23 cellular contexts compared by ENCODE assay signal in genomic region chr13:113749956-113750355, GRCh38. TPM values are rescaled to one million over a fixed set of nuclear protein-coding genes. Genes with fewer than 3 reads are reported as not detected.
A peak's percentile ranks its signal among the peaks of the same experiment; 100 is the strongest.
DNase-seq lines count a peak whose midpoint lies in the region; ATAC-seq, FAIRE-seq and TF ChIP-seq lines count a peak whose summit lies in the region.
"Had no signal": no experiment of that assay in that cellular context is flagged by ENCODE, and none has a peak within 500 bp of the region (broad histone marks: within the 10 kb centered on the region; RNA-seq: fewer than 3 reads in every experiment).

No MANE protein-coding gene starts in this region.

- no peak overlapping the region for H2AFZ ChIP-seq in PC-3 (ENCODE audit: low read length)
- H2AFZ ChIP-seq in neural progenitor cell (replicated peaks) = no peak overlapping the region
- H2AFZ ChIP-seq: GM23338 had no signal

- FAIRE-seq in HTR-8/SVneo (lab: Jason Lieb, UNC) = no peak
- FAIRE-seq: G401.6, GM12878 had no signal

- 88 to 96% (median 91%) methylated on average over 11 of the region's 11 CpGs for WGBS in spleen, 5 donors
- WGBS in esophagus squamous epithelium, 2 donors = 85 to 95% methylated on average over 4 to 7 of the region's 11 CpGs

- no peaks in the 10 kb centered on the region for H3K4me1 ChIP-seq in PC-3 (ENCODE audit: insufficient read depth, low read length)
- no peaks in the 10 kb centered on the region for H3K4me1 ChIP-seq in neural progenitor cell
- peaks cover 0 to 4% (median 0%) of the 10 kb centered on the region in 6 donors for H3K4me1 ChIP-seq in spleen
- H3K4me1 ChIP-seq in esophagus squamous epithelium = no peaks in the 10 kb centered on the region

- no peaks in the 10 kb centered on the region for H3K9me3 ChIP-seq in PC-3 (ENCODE audit: low read length)
- no peaks in the 10 kb centered on the region for H3K9me3 ChIP-seq in neural progenitor cell (ENCODE audit: low read depth)
- H3K9me3 ChIP-seq in spleen = no peaks in the 10 kb centered on the region
- H3K9me3 ChIP-seq in esophagus squamous epithelium = no peaks in the 10 kb centered on the region
- H3K9me3 ChIP-seq: MG63 had no signal

- TSS peak; percentile 28 for BruUV-seq in PC-3 (replicated peaks; lab: Mats Ljungman, UMichigan)

- no peak overlapping the region for H3K4me2 ChIP-seq in PC-3 (ENCODE audit: low read length)
- no peak overlapping the region for H3K4me2 ChIP-seq in neural progenitor cell
- H3K4me2 ChIP-seq: BLaER1, GM23338 had no signal

- intact Hi-C loops in PC-3 (cut with micrococcal nuclease) (no loop called here), spleen (cut with DNase I; ENCODE audit: low total_unique reads) (no loop called here), esophagus squamous epithelium (cut with DNase I) (no loop called here)

- peaks cover under 1% of the 10 kb centered on the region for H3K4me1 Mint-ChIP-seq in activated naive CD4-positive, alpha-beta T cell treated with anti-CD3 and anti-CD28 coated beads, Interleukin-2, amount 50 U/mL, for 24 hours
- H3K4me1 Mint-ChIP-seq in neural progenitor cell = peaks cover 11% of the 10 kb centered on the region
- H3K4me1 Mint-ChIP-seq: GM23338, H9 had no signal

- H3K9me3 Mint-ChIP-seq in activated naive CD4-positive, alpha-beta T cell treated with anti-CD3 and anti-CD28 coated beads, Interleukin-2, amount 50 U/mL, for 24 hours = no peaks in the 10 kb centered on the region
- peaks cover 12% of the 10 kb centered on the region in 2 donors for H3K9me3 Mint-ChIP-seq in activated naive CD4-positive, alpha-beta T cell treated with anti-CD3 and anti-CD28 coated beads, Interleukin-2, amount 50 U/mL, for 72 hours
- H3K9me3 Mint-ChIP-seq in neural progenitor cell = peaks cover 16% of the 10 kb centered on the region
- H3K9me3 Mint-ChIP-seq: CD4-positive, alpha-beta T cell had no signal

- no peak overlapping the region for H3K4me3 Mint-ChIP-seq in activated naive CD4-positive, alpha-beta T cell treated with anti-CD3 and anti-CD28 coated beads, Interleukin-2, amount 50 U/mL, for 24 hours
- H3K4me3 Mint-ChIP-seq in neural progenitor cell = no peak overlapping the region
- H3K4me3 Mint-ChIP-seq: CD4-positive, alpha-beta T cell; GM23338 had no signal

- no peak overlapping the region for H3K4me3 ChIP-seq in PC-3 (ENCODE audit: low read length)
- H3K4me3 ChIP-seq in neural progenitor cell = no peak overlapping the region
- H3K4me3 ChIP-seq in spleen = no peak overlapping the region
- H3K4me3 ChIP-seq in esophagus squamous epithelium = no peak overlapping the region
- H3K4me3 ChIP-seq: BLaER1, GM12878, GM23338, MG63 had no signal

- H3K27ac Mint-ChIP-seq in activated naive CD4-positive, alpha-beta T cell treated with anti-CD3 and anti-CD28 coated beads, Interleukin-2, amount 50 U/mL, for 24 hours = peak overlapping the region; percentile 12
- no peak overlapping the region for H3K27ac Mint-ChIP-seq in activated naive CD4-positive, alpha-beta T cell treated with anti-CD3 and anti-CD28 coated beads, Interleukin-2, amount 50 U/mL, for 72 hours
- peak overlapping the region; percentile 14 for H3K27ac Mint-ChIP-seq in neural progenitor cell
- H3K27ac Mint-ChIP-seq: CD4-positive, alpha-beta T cell; GM23338 had no signal

- H3K27me3 ChIP-seq in PC-3 (ENCODE audit: low read length) (no peaks in the 10 kb centered on the region), neural progenitor cell (no peaks in the 10 kb centered on the region), spleen (replicated peaks in 1 of 7) (peaks cover 0 to 2% (median 0%) of the 10 kb centered on the region in 7 donors), esophagus squamous epithelium (peaks cover 0 to 10% (median 0%) of the 10 kb centered on the region in 4 donors)
- H3K27me3 ChIP-seq: BLaER1, MG63 had no signal

- H3K79me2 ChIP-seq in PC-3 (ENCODE audit: low read length) (no peaks in the 10 kb centered on the region), neural progenitor cell (ENCODE audit: low read depth) (no peaks in the 10 kb centered on the region)

- DNase-seq in activated naive CD4-positive, alpha-beta T cell treated with anti-CD3 and anti-CD28 coated beads, Interleukin-2, amount 50 U/mL, for 72 hours (ENCODE audit: low spot score in 2 of 2) = no peak
- DNase-seq in PC-3 = no peak
- no peak for DNase-seq in neural progenitor cell (ENCODE audit: low spot score)
- peak; percentile 62 for DNase-seq in spleen
- no peak for DNase-seq in esophagus squamous epithelium (lab: John Stamatoyannopoulos, UW)
- DNase-seq in AML-193 (lab: John Stamatoyannopoulos, UW) = no peak
- DNase-seq in HTR-8/SVneo (ENCODE audit: insufficient read length, low spot score) = no peak
- DNase-seq: 8988T; ACHN; CD4-positive, alpha-beta T cell; DMS53; H9; KBM-7; MG63; NCI-H2029; NCI-H526 treated with DMSO at 0.1 percent for 48 hours; RPMI8226; SHP77 had no signal

- ATAC-seq in activated naive CD4-positive, alpha-beta T cell treated with anti-CD3 and anti-CD28 coated beads, Interleukin-2, amount 50 U/mL, for 72 hours = no peak
- ATAC-seq in PC-3 = no peak
- ATAC-seq: GM12878, GM23338 had no signal

- H3K27me3 Mint-ChIP-seq in activated naive CD4-positive, alpha-beta T cell treated with anti-CD3 and anti-CD28 coated beads, Interleukin-2, amount 50 U/mL, for 24 hours = peaks cover under 1% of the 10 kb centered on the region
- peaks cover 23% of the 10 kb centered on the region for H3K27me3 Mint-ChIP-seq in neural progenitor cell (ENCODE audit: insufficient read depth, low read depth)

- H3F3A ChIP-seq in PC-3 (ENCODE audit: low read length, unreplicated experiment) (no peaks in the 10 kb centered on the region), neural progenitor cell (ENCODE audit: low read depth) (peaks cover 17% of the 10 kb centered on the region)

- no peak overlapping the region for H3K27ac ChIP-seq in PC-3 (ENCODE audit: low read length)
- H3K27ac ChIP-seq in neural progenitor cell = no peak overlapping the region
- H3K27ac ChIP-seq in spleen = no peak overlapping the region
- no peak overlapping the region for H3K27ac ChIP-seq in esophagus squamous epithelium
- H3K27ac ChIP-seq: BLaER1 had no signal

- H3K9ac ChIP-seq in PC-3 (ENCODE audit: low read length) (no peak overlapping the region), neural progenitor cell (no peak overlapping the region)
- H3K9ac ChIP-seq: BLaER1 had no signal

- H3K9me2 ChIP-seq in PC-3 (replicated peaks; ENCODE audit: low read length) = no peaks in the 10 kb centered on the region

- H3K36me3 ChIP-seq in PC-3 (ENCODE audit: low read depth, low read length) (no peaks in the 10 kb centered on the region), neural progenitor cell (no peaks in the 10 kb centered on the region), spleen (no peaks in the 10 kb centered on the region), esophagus squamous epithelium (no peaks in the 10 kb centered on the region)
- H3K36me3 ChIP-seq: BLaER1, MG63 had no signal

- CTCF ChIA-PET in PC-3 (lab: Charles Lee) = no interaction called here

- TF ChIP-seq POLR2A in spleen (IDR thresholded peaks at IDR 0.05) = no peak
- no peak for TF ChIP-seq POLR2A in esophagus squamous epithelium (IDR thresholded peaks at IDR 0.05)

- POLR2A ChIA-PET in PC-3 (lab: Charles Lee; ENCODE audit: unreplicated experiment) = no interaction called here

- no peaks in the 10 kb centered on the region for H4K20me1 ChIP-seq in PC-3 (ENCODE audit: low read length)
- no peaks in the 10 kb centered on the region for H4K20me1 ChIP-seq in neural progenitor cell (ENCODE audit: low read depth)
- H4K20me1 ChIP-seq: BLaER1 had no signal

- TF ChIP-seq CTCF in PC-3 (conservative IDR thresholded peaks at IDR 0.05; ENCODE audit: low read depth, low read length) (no peak), neural progenitor cell (IDR thresholded peaks at IDR 0.05) (no peak), spleen (IDR thresholded peaks at IDR 0.05 in 8 of 11, conservative IDR thresholded peaks at IDR 0.05 in 3 of 11) (no peak), esophagus squamous epithelium (IDR thresholded peaks at IDR 0.05) (no peak)

- H3K36me3 Mint-ChIP-seq in activated naive CD4-positive, alpha-beta T cell treated with anti-CD3 and anti-CD28 coated beads, Interleukin-2, amount 50 U/mL, for 24 hours = no peaks in the 10 kb centered on the region
- H3K36me3 Mint-ChIP-seq in activated naive CD4-positive, alpha-beta T cell treated with anti-CD3 and anti-CD28 coated beads, Interleukin-2, amount 50 U/mL, for 72 hours = peaks cover 0 to 12% of the 10 kb centered on the region in 2 donors
- H3K36me3 Mint-ChIP-seq in neural progenitor cell = peaks cover 7% of the 10 kb centered on the region

RNA-seq across cellular contexts. Expression of gene TMEM255B, which starts 9.1 kb away (rescaled TPM):
- 1 to 10 TPM; 1.8 to 2.9 TPM for total RNA-seq in activated naive CD4-positive, alpha-beta T cell treated with anti-CD3 and anti-CD28 coated beads, Interleukin-2, amount 50 U/mL, for 72 hours
- 26.9 and 35.5 TPM in 2 replicates for total RNA-seq in PC-3 (2014; rRNA removed)
- total RNA-seq in neural progenitor cell (ENCODE audit: low replicate concordance) = 0.26 and 1.8 TPM in 2 replicates
- total RNA-seq in spleen = 10 to 100 TPM in 6 of 7 donors, 1 to 10 TPM in 1; 5.7 to 26.9 (median 22.2) TPM
- 10 to 100 TPM in 2 of 3 donors, 1 to 10 TPM in 1; 6.0 to 13.0 (median 10.3) TPM for polyA plus RNA-seq in spleen
- total RNA-seq in esophagus squamous epithelium = 1 to 10 TPM in 2 of 4 donors, under 1 TPM in 1, not detected in 1; 0.30 to 9.2 (median 3.2) TPM

Comparison
In these comparisons a context has a peak if more than half of its experiments do, and no peak if none do; other contexts are left out.
1. H3K27ac Mint-ChIP-seq: peak in activated naive CD4-positive, alpha-beta T cell treated with anti-CD3 and anti-CD28 coated beads, Interleukin-2, amount 50 U/mL, for 24 hours (single experiment) and neural progenitor cell (single experiment); none in activated naive CD4-positive, alpha-beta T cell treated with anti-CD3 and anti-CD28 coated beads, Interleukin-2, amount 50 U/mL, for 72 hours (0 of 2).